ENCODE assay signal across 8 cellular contexts in genomic region chr9:5493597-5494511, GRCh38. TPM values are rescaled to one million over a fixed set of nuclear protein-coding genes. Genes with fewer than 3 reads are reported as not detected.
DNase-seq lines count a peak whose midpoint lies in the region; ATAC-seq, FAIRE-seq and TF ChIP-seq lines count a peak whose summit lies in the region.

No MANE protein-coding gene starts in this region.

- intact Hi-C loops in activated naive CD4-positive, alpha-beta T cell treated with anti-CD3 and anti-CD28 coated beads for 36 hours (cut with micrococcal nuclease): loop anchor here (1.0 kb wide), 4 partner anchors 16 to 89 kb away; partner anchors contain the start of gene PDCD1LG2
- intact Hi-C loops in endothelial cell of umbilical vein (cut with micrococcal nuclease) (no loop called here), ovary (cut with DNase I) (no loop called here)

- DNase-seq in activated naive CD4-positive, alpha-beta T cell treated with anti-CD3 and anti-CD28 coated beads for 36 hours: peak; percentile 39
- DNase-seq in activated naive CD4-positive, alpha-beta T cell (lab: John Stamatoyannopoulos, UW): no peak
- DNase-seq in OCI-M1 (lab: John Stamatoyannopoulos, UW) (peak; percentile 100), endothelial cell of umbilical vein (ENCODE audit: low read depth, low spot score) (peak; percentile 70), renal cortical epithelial cell (ENCODE audit: low read depth) (peak; percentile 87), hepatocyte (ENCODE audit: low spot score) (no peak), ovary (no peak)

- TF ChIP-seq CTCF in endothelial cell of umbilical vein (IDR thresholded peaks at IDR 0.05; ENCODE audit: extremely low read depth in 1 of 2, insufficient read depth in 1 of 2, low read depth in 1 of 2, low read length in 2 of 2): no peak
- TF ChIP-seq CTCF in hepatocyte (IDR thresholded peaks at IDR 0.05; ENCODE audit: poor library complexity): no peak
- TF ChIP-seq CTCF in ovary (IDR thresholded peaks at IDR 0.05): no peak

- H3K27ac ChIP-seq in endothelial cell of umbilical vein (ENCODE audit: insufficient read depth, low read depth, low read length) (peak overlapping the region; percentile 92), hepatocyte (no peak overlapping the region), ovary (no peak overlapping the region)

- no TSS peak for BruUV-seq in endothelial cell of umbilical vein (replicated peaks; lab: Mats Ljungman, UMichigan)

- POLR2A ChIA-PET in endothelial cell of umbilical vein (lab: Charles Lee): interaction anchor here (1.1 kb wide), 1 partner anchor 44 kb away, joined by 4 read pairs; the partner anchor contains the start of gene CD274

- no peaks in the 10 kb centered on the region for H4K20me1 ChIP-seq in endothelial cell of umbilical vein (replicated peaks; ENCODE audit: control insufficient read depth, extremely low read depth, insufficient read depth, low read length)
- H4K20me1 ChIP-seq in hepatocyte (ENCODE audit: insufficient read depth, poor library complexity, severe bottlenecking): no peaks in the 10 kb centered on the region

- no peaks in the 10 kb centered on the region for H3K79me2 ChIP-seq in endothelial cell of umbilical vein (ENCODE audit: control insufficient read depth, insufficient read depth, low read length)
- no peaks in the 10 kb centered on the region for H3K79me2 ChIP-seq in hepatocyte

- dilution Hi-C loops in endothelial cell of umbilical vein (cut with MboI; ENCODE audit: extremely low pct_ligation_motif_present, low sequenced_read_pairs): no loop called here

- TF ChIP-seq POLR2A in endothelial cell of umbilical vein (IDR thresholded peaks at IDR 0.05; ENCODE audit: low read depth, low read length) (no peak), ovary (IDR thresholded peaks at IDR 0.05) (no peak)

- H3K4me1 Mint-ChIP-seq in activated naive CD4-positive, alpha-beta T cell treated with anti-CD3 and anti-CD28 coated beads for 36 hours (ENCODE audit: low read depth): peaks cover 17% of the 10 kb centered on the region

- H3K27me3 ChIP-seq in endothelial cell of umbilical vein (ENCODE audit: control insufficient read depth in 2 of 2, insufficient read depth in 2 of 2, low read length in 2 of 2) (no peaks in the 10 kb centered on the region), hepatocyte (no peaks in the 10 kb centered on the region), ovary (no peaks in the 10 kb centered on the region)

- H3K36me3 ChIP-seq in endothelial cell of umbilical vein (ENCODE audit: control insufficient read depth in 2 of 2, extremely low read depth in 1 of 2, insufficient read depth in 2 of 2, low read length in 2 of 2) (no peaks in the 10 kb centered on the region), hepatocyte (replicated peaks; ENCODE audit: insufficient read depth, low read depth) (no peaks in the 10 kb centered on the region), ovary (no peaks in the 10 kb centered on the region)

- H3K4me3 ChIP-seq in endothelial cell of umbilical vein (replicated peaks in 1 of 3; ENCODE audit: insufficient read depth in 1 of 3, low read depth in 1 of 3, low read length in 3 of 3) (no peak overlapping the region), hepatocyte (no peak overlapping the region), ovary (no peak overlapping the region)

- peaks cover 5% of the 10 kb centered on the region for H3K9me3 Mint-ChIP-seq in activated naive CD4-positive, alpha-beta T cell treated with anti-CD3 and anti-CD28 coated beads for 36 hours

- peak overlapping the region; percentile 48 for H3K27ac Mint-ChIP-seq in activated naive CD4-positive, alpha-beta T cell treated with anti-CD3 and anti-CD28 coated beads for 36 hours

- WGBS in hepatocyte (ENCODE audit: low lambda C conversion rate, missing lambda C conversion rate): 88% methylated on average over 9 of the region's 9 CpGs
- WGBS in ovary, 3 donors: 71 to 75% (median 72%) methylated on average over 9 of the region's 9 CpGs

- no peaks in the 10 kb centered on the region for H3K9me2 ChIP-seq in hepatocyte (replicated peaks; ENCODE audit: insufficient read depth)

- CTCF ChIA-PET in activated naive CD4-positive, alpha-beta T cell treated with anti-CD3 and anti-CD28 coated beads for 36 hours (lab: Charles Lee): interaction anchor here (0.7 to 1.6 kb wide), 3 partner anchors 17 to 95 kb away, joined by 3 to 6 read pairs (median 4); partner anchors contain the start of gene PDCD1LG2
- CTCF ChIA-PET in endothelial cell of umbilical vein (lab: Charles Lee): interaction anchor here (0.6 to 2.2 kb wide), 3 partner anchors 11 to 305 kb away, joined by 3 to 6 read pairs (median 3); no protein-coding TSS in a partner anchor

- no peak overlapping the region for H3K4me2 ChIP-seq in endothelial cell of umbilical vein (ENCODE audit: insufficient read depth, low read length)
- no peak overlapping the region for H3K4me2 ChIP-seq in hepatocyte

- no peak overlapping the region for H3K4me3 Mint-ChIP-seq in activated naive CD4-positive, alpha-beta T cell treated with anti-CD3 and anti-CD28 coated beads for 36 hours

- H3K36me3 Mint-ChIP-seq in activated naive CD4-positive, alpha-beta T cell treated with anti-CD3 and anti-CD28 coated beads for 36 hours (ENCODE audit: low read depth): no peaks in the 10 kb centered on the region

- TF ChIP-seq EP300 in ovary (IDR thresholded peaks at IDR 0.05): no peak

- FAIRE-seq in endothelial cell of umbilical vein (lab: Jason Lieb, UNC): peak; percentile 65

- H3K9me3 ChIP-seq in endothelial cell of umbilical vein (replicated peaks; ENCODE audit: control insufficient read depth, insufficient read depth, low read length) (no peaks in the 10 kb centered on the region), hepatocyte (ENCODE audit: low read depth) (no peaks in the 10 kb centered on the region), ovary (no peaks in the 10 kb centered on the region)

- H3K9me1 ChIP-seq in endothelial cell of umbilical vein (replicated peaks; ENCODE audit: control insufficient read depth, extremely low read depth, insufficient read depth, low read length): no peaks in the 10 kb centered on the region

- peak; percentile 85 for ATAC-seq in HG02870 (IDR thresholded peaks at IDR 0.05; ENCODE audit: unreplicated experiment)

- H3K9ac ChIP-seq in endothelial cell of umbilical vein (replicated peaks; ENCODE audit: extremely low read depth, insufficient read depth, low read length): peak overlapping the region; percentile 38

- H3K27me3 Mint-ChIP-seq in activated naive CD4-positive, alpha-beta T cell treated with anti-CD3 and anti-CD28 coated beads for 36 hours (ENCODE audit: low read depth): no peaks in the 10 kb centered on the region

- peak overlapping the region; percentile 78 for H2AFZ ChIP-seq in endothelial cell of umbilical vein (ENCODE audit: low read depth, low read length)
- H2AFZ ChIP-seq in hepatocyte: no peak overlapping the region

- H3K4me1 ChIP-seq in endothelial cell of umbilical vein (ENCODE audit: control insufficient read depth, extremely low read depth, insufficient read depth, low read length) (peaks cover 30% of the 10 kb centered on the region), hepatocyte (ENCODE audit: insufficient read depth) (no peaks in the 10 kb centered on the region), ovary (ENCODE audit: insufficient read depth) (no peaks in the 10 kb centered on the region)

RNA-seq across cellular contexts. Expression of gene PDCD1LG2, which starts 16.5 kb away (rescaled TPM):
- total RNA-seq in activated naive CD4-positive, alpha-beta T cell treated with anti-CD3 and anti-CD28 coated beads for 36 hours: under 1 TPM in 1 of 2 experiments, not detected in 1; 0.10 TPM
- 9.5 and 9.7 TPM in 2 replicates for total RNA-seq in endothelial cell of umbilical vein
- 7.9 and 9.6 TPM in 2 replicates for polyA plus RNA-seq in endothelial cell of umbilical vein
- 8.5 and 10.0 TPM in 2 replicates for polyA plus RNA-seq in endothelial cell of umbilical vein (2011; cell fraction: cytosol; rRNA removed)
- 8.6 and 9.5 TPM in 2 replicates for polyA plus RNA-seq in endothelial cell of umbilical vein (2011; cell fraction: nucleus; rRNA removed)
- 10.7 and 14.4 TPM in 2 replicates for polyA plus RNA-seq in endothelial cell of umbilical vein (2012)
- polyA minus RNA-seq in endothelial cell of umbilical vein: 15.5 and 22.7 TPM in 2 replicates
- not detected for polyA minus RNA-seq in endothelial cell of umbilical vein (2011; cell fraction: cytosol; rRNA and poly(A)+ RNA removed)
- polyA minus RNA-seq in endothelial cell of umbilical vein (2011; cell fraction: nucleus; rRNA and poly(A)+ RNA removed): 10.7 and 16.8 TPM in 2 replicates
- 1.9 and 6.1 TPM in 2 replicates for total RNA-seq in renal cortical epithelial cell
- total RNA-seq in hepatocyte: not detected in 2 replicates
- polyA plus RNA-seq in hepatocyte: not detected in 2 replicates
- 1 to 10 TPM in 4 of 7 donors, under 1 TPM in 3; 0.51 to 2.0 (median 1.2) TPM for total RNA-seq in ovary
- polyA plus RNA-seq in ovary: 1 to 10 TPM in 1 of 2 donors, under 1 TPM in 1; 0.70 to 5.0 TPM

RNA-seq across cellular contexts. Expression of gene CD274, which starts 43.5 kb away (rescaled TPM):
- 10 to 100 TPM; 14.2 to 15.0 TPM for total RNA-seq in activated naive CD4-positive, alpha-beta T cell treated with anti-CD3 and anti-CD28 coated beads for 36 hours
- total RNA-seq in endothelial cell of umbilical vein (26.8 and 29.7 TPM in 2 replicates), renal cortical epithelial cell (9.8 and 20.7 TPM in 2 replicates), hepatocyte (0.07 TPM in 1 of 2 replicates, not detected in the other), ovary (1 to 10 TPM in 6 of 7 donors, under 1 TPM in 1; 0.89 to 2.0 (median 1.5) TPM)
- polyA plus RNA-seq in endothelial cell of umbilical vein (25.4 and 27.9 TPM in 2 replicates), hepatocyte (not detected in 2 replicates), ovary (1 to 10 TPM in 1 of 2 donors, under 1 TPM in 1; 0.57 to 6.7 TPM)
- 18.5 and 23.3 TPM in 2 replicates for polyA plus RNA-seq in endothelial cell of umbilical vein (2011; cell fraction: cytosol; rRNA removed)
- 57.7 and 59.7 TPM in 2 replicates for polyA plus RNA-seq in endothelial cell of umbilical vein (2011; cell fraction: nucleus; rRNA removed)
- polyA plus RNA-seq in endothelial cell of umbilical vein (2012): 12.3 and 21.6 TPM in 2 replicates
- 31.0 and 42.3 TPM in 2 replicates for polyA minus RNA-seq in endothelial cell of umbilical vein
- polyA minus RNA-seq in endothelial cell of umbilical vein (2011; cell fraction: cytosol; rRNA and poly(A)+ RNA removed): not detected
- polyA minus RNA-seq in endothelial cell of umbilical vein (2011; cell fraction: nucleus; rRNA and poly(A)+ RNA removed): 42.1 and 42.3 TPM in 2 replicates

RNA-seq across cellular contexts. Expression of gene PLGRKT, which starts 56.1 kb away (rescaled TPM):
- 10 to 100 TPM; 48.9 to 51.4 TPM for total RNA-seq in activated naive CD4-positive, alpha-beta T cell treated with anti-CD3 and anti-CD28 coated beads for 36 hours
- 20.3 and 21.2 TPM in 2 replicates for total RNA-seq in endothelial cell of umbilical vein
- polyA plus RNA-seq in endothelial cell of umbilical vein: 3.3 and 3.8 TPM in 2 replicates
- polyA plus RNA-seq in endothelial cell of umbilical vein (2011; cell fraction: cytosol; rRNA removed): 10.0 and 10.1 TPM in 2 replicates
- polyA plus RNA-seq in endothelial cell of umbilical vein (2011; cell fraction: nucleus; rRNA removed): 4.6 TPM in 2 replicates
- polyA plus RNA-seq in endothelial cell of umbilical vein (2012): 12.5 and 14.7 TPM in 2 replicates
- 1.00 and 3.7 TPM in 2 replicates for polyA minus RNA-seq in endothelial cell of umbilical vein
- polyA minus RNA-seq in endothelial cell of umbilical vein (2011; cell fraction: cytosol; rRNA and poly(A)+ RNA removed): 2.6 TPM
- polyA minus RNA-seq in endothelial cell of umbilical vein (2011; cell fraction: nucleus; rRNA and poly(A)+ RNA removed): 1.8 and 2.0 TPM in 2 replicates
- 19.8 and 53.1 TPM in 2 replicates for total RNA-seq in renal cortical epithelial cell
- 18.0 and 18.3 TPM in 2 replicates for total RNA-seq in hepatocyte
- 13.6 and 16.2 TPM in 2 replicates for polyA plus RNA-seq in hepatocyte
- total RNA-seq in ovary: 10 to 100 TPM in 5 of 7 donors, 1 to 10 TPM in 2; 2.9 to 24.6 (median 13.3) TPM
- 10 to 100 TPM; 11.8 to 35.8 TPM for polyA plus RNA-seq in ovary

Comparison
In these comparisons a context has a peak if more than half of its experiments do, and no peak if none do; other contexts are left out.
1. DNase-seq: peak in activated naive CD4-positive, alpha-beta T cell treated with anti-CD3 and anti-CD28 coated beads for 36 hours (single experiment), OCI-M1 (single experiment), endothelial cell of umbilical vein (single experiment) and renal cortical epithelial cell (single experiment); none in activated naive CD4-positive, alpha-beta T cell (0 of 4), hepatocyte (single experiment) and ovary (0 of 5).